28 cellular contexts compared by ENCODE assay signal in the genomic region with DNA sequence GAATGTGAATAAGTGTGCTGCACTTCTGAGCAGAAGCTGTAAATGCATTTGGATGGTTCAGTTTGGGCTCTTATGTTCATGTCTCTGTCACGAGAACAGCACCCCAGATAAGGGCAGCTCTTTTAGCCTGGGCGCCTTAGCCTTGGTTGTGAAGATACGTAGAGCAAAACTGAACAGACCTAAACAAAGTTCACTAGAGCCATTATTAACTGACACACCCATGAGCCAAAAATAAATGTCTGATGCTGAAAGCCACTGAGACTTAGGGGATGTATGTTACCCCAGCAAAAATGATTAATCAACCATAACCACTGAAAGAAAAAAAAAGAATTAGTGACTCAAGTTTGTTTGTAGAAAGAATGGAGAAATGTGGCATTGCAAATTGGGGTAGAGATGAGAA.
"Had no signal": no experiment of that assay in that cellular context is flagged by ENCODE, and none has a peak within 500 bp of the region (broad histone marks: within the 10 kb centered on the region; RNA-seq: fewer than 3 reads in every experiment).

No MANE protein-coding gene starts in this region.

- H3K9me3 ChIP-seq: esophagus muscularis mucosa, gastroesophageal sphincter had no signal

- H3K27me3 ChIP-seq: body of pancreas, esophagus muscularis mucosa, gastroesophageal sphincter had no signal

- H3K4me1 Mint-ChIP-seq: activated T-helper 17 cell treated with anti-CD3 and anti-CD28 coated beads, Interleukin-2, amount 50 U/mL, for 72 hours had no signal

- H3K4me3 ChIP-seq: body of pancreas, esophagus muscularis mucosa, gastroesophageal sphincter had no signal

- H3K9me3 Mint-ChIP-seq: activated CD8-positive, alpha-beta T cell treated with anti-CD3 and anti-CD28 coated beads for 36 hours; activated T-cell treated with anti-CD3 and anti-CD28 coated beads, Interleukin-2, amount 50 U/mL, for 4 hours; effector memory CD8-positive, alpha-beta T cell had no signal

- ATAC-seq: activated CD8-positive, alpha-beta T cell treated with anti-CD3 and anti-CD28 coated beads for 36 hours; activated T-cell treated with anti-CD3 and anti-CD28 coated beads, Interleukin-2, amount 50 U/mL, for 4 hours; activated T-helper 17 cell treated with anti-CD3 and anti-CD28 coated beads, Interleukin-2, amount 50 U/mL, for 72 hours; body of pancreas; effector memory CD8-positive, alpha-beta T cell; gastroesophageal sphincter had no signal

- DNase-seq: activated CD4-positive, alpha-beta T cell treated with anti-CD3 and anti-CD28 coated beads for 1 hour; activated CD4-positive, alpha-beta T cell treated with anti-CD3 and anti-CD28 coated beads for 4 hours; activated CD4-positive, alpha-beta T cell treated with anti-CD3 and anti-CD28 coated beads, Interleukin-2, amount 10 ng/mL, durations not matched to agents 7 days and 5 days; activated CD4-positive, alpha-beta T cell treated with anti-CD3 and anti-CD28 coated beads, Interleukin-2, amount 50 U/mL, for 4 hours; activated CD8-positive, alpha-beta memory T cell treated with anti-CD3 and anti-CD28 coated beads for 24 hours; activated CD8-positive, alpha-beta T cell treated with anti-CD3 and anti-CD28 coated beads for 36 hours; activated effector memory CD4-positive, alpha-beta T cell treated with Interleukin-2 at 50 U/mL for 16 hours; activated gamma-delta T cell treated with Interleukin-2 at 50 U/mL for 16 hours; activated naive CD4-positive, alpha-beta T cell treated with anti-CD3 and anti-CD28 coated beads, Interleukin-2, amount 50 U/mL, for 16 hours; activated naive CD4-positive, alpha-beta T cell treated with Interleukin-2 at 50 U/mL for 16 hours; activated T-cell treated with anti-CD3 and anti-CD28 coated beads, Interleukin-2, amount 50 U/mL, for 4 hours; amniotic stem cell; anterior cingulate cortex; body of pancreas; caudate nucleus; cortex of kidney; dermis blood vessel endothelial cell; effector CD4-positive, alpha-beta T cell; effector memory CD8-positive, alpha-beta T cell; erythroblast; foreskin melanocyte; head of caudate nucleus; T-helper 2 cell had no signal

- FAIRE-seq: colon had no signal

- H3K4me1 ChIP-seq: body of pancreas, esophagus muscularis mucosa, gastroesophageal sphincter had no signal

- H3K27me3 Mint-ChIP-seq: activated naive CD8-positive, alpha-beta T cell; effector memory CD8-positive, alpha-beta T cell had no signal

- H3K27ac ChIP-seq: body of pancreas, esophagus muscularis mucosa, gastroesophageal sphincter had no signal

- H3K4me3 Mint-ChIP-seq: activated CD4-positive, alpha-beta T cell treated with anti-CD3 and anti-CD28 coated beads, Interleukin-2, amount 10 ng/mL, durations not matched to agents 7 days and 5 days; activated CD8-positive, alpha-beta T cell treated with anti-CD3 and anti-CD28 coated beads for 36 hours; activated naive CD8-positive, alpha-beta T cell; activated T-cell treated with anti-CD3 and anti-CD28 coated beads, Interleukin-2, amount 50 U/mL, for 4 hours; activated T-helper 17 cell treated with anti-CD3 and anti-CD28 coated beads, Interleukin-2, amount 50 U/mL, for 72 hours; effector memory CD8-positive, alpha-beta T cell had no signal

- H3K36me3 ChIP-seq: esophagus muscularis mucosa, gastroesophageal sphincter had no signal

- H3K27ac Mint-ChIP-seq: activated CD4-positive, alpha-beta T cell treated with anti-CD3 and anti-CD28 coated beads, Interleukin-2, amount 10 ng/mL, durations not matched to agents 7 days and 5 days; activated CD8-positive, alpha-beta T cell treated with anti-CD3 and anti-CD28 coated beads for 36 hours; activated naive CD8-positive, alpha-beta T cell; activated T-helper 17 cell treated with anti-CD3 and anti-CD28 coated beads, Interleukin-2, amount 50 U/mL, for 72 hours; effector memory CD8-positive, alpha-beta T cell had no signal

- H3K36me3 Mint-ChIP-seq: activated naive CD8-positive, alpha-beta T cell had no signal
